2 cellular contexts compared by ENCODE assay signal in genomic region chr9:89970701-89971100, GRCh38.
TF ChIP-seq lines count a peak whose summit lies in the region.

No MANE protein-coding gene starts in this region.

TF ChIP-seq in GM23338, 12 proteins besides CTCF, POLR2A, EP300 and RAD21:
- TF ChIP-seq NANOG (IDR thresholded peaks at IDR 0.05; ENCODE audit: borderline replicate concordance) (no peak), EZH2phosphoT487 (IDR thresholded peaks at IDR 0.05; ENCODE audit: unreplicated experiment) (no peak), CREB1 (CRISPR knock-in tag; IDR thresholded peaks at IDR 0.05; ENCODE audit: low read depth) (no peak), STAT1 (IDR thresholded peaks at IDR 0.05; ENCODE audit: unreplicated experiment) (no peak), ZNF462 (CRISPR knock-in tag; IDR thresholded peaks at IDR 0.05) (no peak)
TF ChIP-seq in GM23338: peak in this region for 0.

TF ChIP-seq in H1, 55 proteins besides CTCF, POLR2A, EP300 and RAD21:
- TF ChIP-seq TAF1 (IDR thresholded peaks at IDR 0.05; ENCODE audit: low read depth, low read length), result no peak
- TF ChIP-seq GABPA (IDR thresholded peaks at IDR 0.05; ENCODE audit: borderline replicate concordance, insufficient read depth, low read length), result no peak
- no peak for TF ChIP-seq CBX8 (IDR thresholded peaks at IDR 0.05; ENCODE audit: borderline replicate concordance, low read depth, low read length)
- TF ChIP-seq TBP (IDR thresholded peaks at IDR 0.05; ENCODE audit: low read depth, low read length), result no peak
- no peak for TF ChIP-seq POLR2AphosphoS5 (IDR thresholded peaks at IDR 0.05; ENCODE audit: low read depth, low read length)
- TF ChIP-seq TEAD4 (IDR thresholded peaks at IDR 0.05; ENCODE audit: low read depth, low read length), result no peak
- no peak for TF ChIP-seq NANOG (IDR thresholded peaks at IDR 0.05; ENCODE audit: insufficient read depth, low read depth, low read length, poor library complexity, severe bottlenecking)
- TF ChIP-seq ASH2L (IDR thresholded peaks at IDR 0.05; ENCODE audit: low read length), result no peak
- no peak for TF ChIP-seq EZH2 (IDR thresholded peaks at IDR 0.05; ENCODE audit: low read depth, low read length, severe bottlenecking)
- TF ChIP-seq FOSL1 (IDR thresholded peaks at IDR 0.05; ENCODE audit: insufficient read depth, low read depth, low read length), result no peak
- TF ChIP-seq PHF8 (conservative IDR thresholded peaks at IDR 0.05; ENCODE audit: low read depth, low read length), result no peak
- TF ChIP-seq USF2 (IDR thresholded peaks at IDR 0.05; ENCODE audit: low read length), result no peak
